1 cellular context compared by ENCODE assay signal in the genomic region with DNA sequence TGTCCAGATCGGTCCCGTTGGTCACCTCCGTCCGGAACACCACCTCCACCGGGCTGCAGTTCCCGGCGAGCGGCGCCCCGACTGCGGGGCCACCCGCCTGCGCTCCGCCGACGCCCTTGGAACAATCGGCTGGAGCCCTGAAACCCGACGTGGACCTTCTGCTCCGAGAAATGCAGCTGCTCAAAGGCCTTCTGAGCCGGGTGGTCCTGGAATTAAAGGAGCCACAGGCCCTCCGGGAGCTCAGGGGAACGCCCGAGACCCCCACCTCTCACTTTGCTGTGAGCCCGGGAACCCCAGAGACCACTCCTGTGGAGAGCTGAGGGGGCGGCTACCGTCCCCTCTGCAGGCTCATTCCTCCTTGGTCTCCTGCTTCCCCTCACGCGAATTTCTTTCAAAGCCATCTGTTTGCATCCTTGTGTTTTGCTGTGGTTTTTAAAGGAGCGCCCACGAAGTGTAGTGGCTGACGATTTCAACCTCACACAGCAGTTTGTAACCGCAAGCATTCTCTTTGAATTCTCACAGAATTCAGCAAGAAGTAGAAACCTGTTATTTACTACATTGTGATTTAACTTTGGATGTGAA.
A peak's percentile ranks its signal among the peaks of the same experiment; 100 is the strongest.
TF ChIP-seq lines count a peak whose summit lies in the region.

No MANE protein-coding gene starts in this region.

TF ChIP-seq in HepG2, 621 proteins besides CTCF, POLR2A, EP300 and RAD21:
- no peak for TF ChIP-seq ZC3H4 (CRISPR knock-in tag; IDR thresholded peaks at IDR 0.05; ENCODE audit: borderline replicate concordance)
- TF ChIP-seq, protein P1, sequence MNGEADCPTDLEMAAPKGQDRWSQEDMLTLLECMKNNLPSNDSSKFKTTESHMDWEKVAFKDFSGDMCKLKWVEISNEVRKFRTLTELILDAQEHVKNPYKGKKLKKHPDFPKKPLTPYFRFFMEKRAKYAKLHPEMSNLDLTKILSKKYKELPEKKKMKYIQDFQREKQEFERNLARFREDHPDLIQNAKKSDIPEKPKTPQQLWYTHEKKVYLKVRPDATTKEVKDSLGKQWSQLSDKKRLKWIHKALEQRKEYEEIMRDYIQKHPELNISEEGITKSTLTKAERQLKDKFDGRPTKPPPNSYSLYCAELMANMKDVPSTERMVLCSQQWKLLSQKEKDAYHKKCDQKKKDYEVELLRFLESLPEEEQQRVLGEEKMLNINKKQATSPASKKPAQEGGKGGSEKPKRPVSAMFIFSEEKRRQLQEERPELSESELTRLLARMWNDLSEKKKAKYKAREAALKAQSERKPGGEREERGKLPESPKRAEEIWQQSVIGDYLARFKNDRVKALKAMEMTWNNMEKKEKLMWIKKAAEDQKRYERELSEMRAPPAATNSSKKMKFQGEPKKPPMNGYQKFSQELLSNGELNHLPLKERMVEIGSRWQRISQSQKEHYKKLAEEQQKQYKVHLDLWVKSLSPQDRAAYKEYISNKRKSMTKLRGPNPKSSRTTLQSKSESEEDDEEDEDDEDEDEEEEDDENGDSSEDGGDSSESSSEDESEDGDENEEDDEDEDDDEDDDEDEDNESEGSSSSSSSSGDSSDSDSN (CRISPR knock-in tag; IDR thresholded peaks at IDR 0.05), result peak; percentile 18; the same call in 1 of the 2 replicates
- no peak for TF ChIP-seq ELF1 (CRISPR knock-in tag; IDR thresholded peaks at IDR 0.05)
- TF ChIP-seq ZMYM2 (CRISPR knock-in tag; IDR thresholded peaks at IDR 0.05), result no peak
- no peak for TF ChIP-seq AGO1 (IDR thresholded peaks at IDR 0.05; ENCODE audit: low read depth, low read length, poor library complexity, severe bottlenecking)
- no peak for TF ChIP-seq KLF13 (CRISPR knock-in tag; IDR thresholded peaks at IDR 0.05)
- 0 out of 2 replicates have a peak, but pooled peaks have one; percentile 31 for TF ChIP-seq CSRNP1 (CRISPR knock-in tag; IDR thresholded peaks at IDR 0.05)
- TF ChIP-seq, protein P2, sequence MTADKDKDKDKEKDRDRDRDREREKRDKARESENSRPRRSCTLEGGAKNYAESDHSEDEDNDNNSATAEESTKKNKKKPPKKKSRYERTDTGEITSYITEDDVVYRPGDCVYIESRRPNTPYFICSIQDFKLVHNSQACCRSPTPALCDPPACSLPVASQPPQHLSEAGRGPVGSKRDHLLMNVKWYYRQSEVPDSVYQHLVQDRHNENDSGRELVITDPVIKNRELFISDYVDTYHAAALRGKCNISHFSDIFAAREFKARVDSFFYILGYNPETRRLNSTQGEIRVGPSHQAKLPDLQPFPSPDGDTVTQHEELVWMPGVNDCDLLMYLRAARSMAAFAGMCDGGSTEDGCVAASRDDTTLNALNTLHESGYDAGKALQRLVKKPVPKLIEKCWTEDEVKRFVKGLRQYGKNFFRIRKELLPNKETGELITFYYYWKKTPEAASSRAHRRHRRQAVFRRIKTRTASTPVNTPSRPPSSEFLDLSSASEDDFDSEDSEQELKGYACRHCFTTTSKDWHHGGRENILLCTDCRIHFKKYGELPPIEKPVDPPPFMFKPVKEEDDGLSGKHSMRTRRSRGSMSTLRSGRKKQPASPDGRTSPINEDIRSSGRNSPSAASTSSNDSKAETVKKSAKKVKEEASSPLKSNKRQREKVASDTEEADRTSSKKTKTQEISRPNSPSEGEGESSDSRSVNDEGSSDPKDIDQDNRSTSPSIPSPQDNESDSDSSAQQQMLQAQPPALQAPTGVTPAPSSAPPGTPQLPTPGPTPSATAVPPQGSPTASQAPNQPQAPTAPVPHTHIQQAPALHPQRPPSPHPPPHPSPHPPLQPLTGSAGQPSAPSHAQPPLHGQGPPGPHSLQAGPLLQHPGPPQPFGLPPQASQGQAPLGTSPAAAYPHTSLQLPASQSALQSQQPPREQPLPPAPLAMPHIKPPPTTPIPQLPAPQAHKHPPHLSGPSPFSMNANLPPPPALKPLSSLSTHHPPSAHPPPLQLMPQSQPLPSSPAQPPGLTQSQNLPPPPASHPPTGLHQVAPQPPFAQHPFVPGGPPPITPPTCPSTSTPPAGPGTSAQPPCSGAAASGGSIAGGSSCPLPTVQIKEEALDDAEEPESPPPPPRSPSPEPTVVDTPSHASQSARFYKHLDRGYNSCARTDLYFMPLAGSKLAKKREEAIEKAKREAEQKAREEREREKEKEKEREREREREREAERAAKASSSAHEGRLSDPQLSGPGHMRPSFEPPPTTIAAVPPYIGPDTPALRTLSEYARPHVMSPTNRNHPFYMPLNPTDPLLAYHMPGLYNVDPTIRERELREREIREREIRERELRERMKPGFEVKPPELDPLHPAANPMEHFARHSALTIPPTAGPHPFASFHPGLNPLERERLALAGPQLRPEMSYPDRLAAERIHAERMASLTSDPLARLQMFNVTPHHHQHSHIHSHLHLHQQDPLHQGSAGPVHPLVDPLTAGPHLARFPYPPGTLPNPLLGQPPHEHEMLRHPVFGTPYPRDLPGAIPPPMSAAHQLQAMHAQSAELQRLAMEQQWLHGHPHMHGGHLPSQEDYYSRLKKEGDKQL (CRISPR knock-in tag; IDR thresholded peaks at IDR 0.05; ENCODE audit: low read depth), result no peak
- TF ChIP-seq ZNF777 (CRISPR knock-in tag; IDR thresholded peaks at IDR 0.05), result peak; percentile 93
- no peak for TF ChIP-seq ZNF607 (CRISPR knock-in tag; IDR thresholded peaks at IDR 0.05; ENCODE audit: borderline replicate concordance)
- no peak for TF ChIP-seq PAF1 (CRISPR knock-in tag; IDR thresholded peaks at IDR 0.05)
- no peak for TF ChIP-seq ZMAT3 (CRISPR knock-in tag; conservative IDR thresholded peaks at IDR 0.05)
- no peak for TF ChIP-seq ZNF749 (CRISPR knock-in tag; IDR thresholded peaks at IDR 0.05; ENCODE audit: borderline replicate concordance)
- TF ChIP-seq EZH2 (conservative IDR thresholded peaks at IDR 0.05; ENCODE audit: low read depth, low read length), result peak; percentile 62; the same call in 1 of the 2 replicates
- TF ChIP-seq, protein P3, sequence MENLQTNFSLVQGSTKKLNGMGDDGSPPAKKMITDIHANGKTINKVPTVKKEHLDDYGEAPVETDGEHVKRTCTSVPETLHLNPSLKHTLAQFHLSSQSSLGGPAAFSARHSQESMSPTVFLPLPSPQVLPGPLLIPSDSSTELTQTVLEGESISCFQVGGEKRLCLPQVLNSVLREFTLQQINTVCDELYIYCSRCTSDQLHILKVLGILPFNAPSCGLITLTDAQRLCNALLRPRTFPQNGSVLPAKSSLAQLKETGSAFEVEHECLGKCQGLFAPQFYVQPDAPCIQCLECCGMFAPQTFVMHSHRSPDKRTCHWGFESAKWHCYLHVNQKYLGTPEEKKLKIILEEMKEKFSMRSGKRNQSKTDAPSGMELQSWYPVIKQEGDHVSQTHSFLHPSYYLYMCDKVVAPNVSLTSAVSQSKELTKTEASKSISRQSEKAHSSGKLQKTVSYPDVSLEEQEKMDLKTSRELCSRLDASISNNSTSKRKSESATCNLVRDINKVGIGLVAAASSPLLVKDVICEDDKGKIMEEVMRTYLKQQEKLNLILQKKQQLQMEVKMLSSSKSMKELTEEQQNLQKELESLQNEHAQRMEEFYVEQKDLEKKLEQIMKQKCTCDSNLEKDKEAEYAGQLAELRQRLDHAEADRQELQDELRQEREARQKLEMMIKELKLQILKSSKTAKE (CRISPR knock-in tag; IDR thresholded peaks at IDR 0.05; ENCODE audit: borderline replicate concordance), result no peak
- no peak for TF ChIP-seq ZBTB21 (CRISPR knock-in tag; IDR thresholded peaks at IDR 0.05)
- no peak for TF ChIP-seq TMF1 (CRISPR knock-in tag; IDR thresholded peaks at IDR 0.05; ENCODE audit: low read depth)
- TF ChIP-seq TOPORS (CRISPR knock-in tag; IDR thresholded peaks at IDR 0.05), result no peak
- TF ChIP-seq, protein P4, sequence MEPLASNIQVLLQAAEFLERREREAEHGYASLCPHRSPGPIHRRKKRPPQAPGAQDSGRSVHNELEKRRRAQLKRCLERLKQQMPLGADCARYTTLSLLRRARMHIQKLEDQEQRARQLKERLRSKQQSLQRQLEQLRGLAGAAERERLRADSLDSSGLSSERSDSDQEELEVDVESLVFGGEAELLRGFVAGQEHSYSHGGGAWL (CRISPR knock-in tag; IDR thresholded peaks at IDR 0.05), result 0 out of 2 replicates have a peak, but pooled peaks have one; percentile 0
- TF ChIP-seq ZNF7 (CRISPR knock-in tag; IDR thresholded peaks at IDR 0.05), result no peak
- no peak for TF ChIP-seq NFIC (IDR thresholded peaks at IDR 0.05; ENCODE audit: low read length)
- TF ChIP-seq NFYB (CRISPR knock-in tag; IDR thresholded peaks at IDR 0.05), result no peak
- no peak for TF ChIP-seq PITX1 (CRISPR knock-in tag; IDR thresholded peaks at IDR 0.05)
- TF ChIP-seq SAFB2 (CRISPR knock-in tag; IDR thresholded peaks at IDR 0.05; ENCODE audit: borderline replicate concordance, low read depth), result no peak
- TF ChIP-seq, protein P5, sequence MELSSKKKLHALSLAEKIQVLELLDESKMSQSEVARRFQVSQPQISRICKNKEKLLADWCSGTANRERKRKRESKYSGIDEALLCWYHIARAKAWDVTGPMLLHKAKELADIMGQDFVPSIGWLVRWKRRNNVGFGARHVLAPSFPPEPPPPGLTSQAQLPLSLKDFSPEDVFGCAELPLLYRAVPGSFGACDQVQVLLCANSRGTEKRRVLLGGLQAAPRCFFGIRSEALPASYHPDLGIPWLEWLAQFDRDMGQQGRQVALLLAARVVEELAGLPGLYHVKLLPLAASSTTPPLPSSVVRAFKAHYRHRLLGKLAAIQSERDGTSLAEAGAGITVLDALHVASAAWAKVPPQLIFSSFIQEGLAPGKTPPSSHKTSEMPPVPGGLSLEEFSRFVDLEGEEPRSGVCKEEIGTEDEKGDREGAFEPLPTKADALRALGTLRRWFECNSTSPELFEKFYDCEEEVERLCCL (CRISPR knock-in tag; IDR thresholded peaks at IDR 0.05; ENCODE audit: borderline replicate concordance), result no peak
- TF ChIP-seq ZNF766 (CRISPR knock-in tag; IDR thresholded peaks at IDR 0.05; ENCODE audit: borderline replicate concordance), result no peak
- no peak for TF ChIP-seq ZEB1 (IDR thresholded peaks at IDR 0.05; ENCODE audit: insufficient replicate concordance, low read depth)
- TF ChIP-seq AKNA (CRISPR knock-in tag; IDR thresholded peaks at IDR 0.05; ENCODE audit: borderline replicate concordance), result no peak
